In genomic region chr10:71270301-71270777, GRCh38 we compare ENCODE assay signal across 8 cellular contexts. TPM values are rescaled to one million over a fixed set of nuclear protein-coding genes. Genes with fewer than 3 reads are reported as not detected.
A peak's percentile ranks its signal among the peaks of the same experiment; 100 is the strongest.
DNase-seq lines count a peak whose midpoint lies in the region; ATAC-seq and TF ChIP-seq lines count a peak whose summit lies in the region.

No MANE protein-coding gene starts in this region.

- H3K4me1 Mint-ChIP-seq in neural progenitor cell: peaks cover 39% of the 10 kb centered on the region

- no peak overlapping the region for H3K27ac ChIP-seq in neural progenitor cell

- no peaks in the 10 kb centered on the region for H3K9me3 ChIP-seq in neural progenitor cell (ENCODE audit: low read depth)

- H3K4me3 ChIP-seq in WI38 (ENCODE audit: low read depth, low read length) (no peak overlapping the region), fibroblast of pulmonary artery (replicated peaks; ENCODE audit: low read depth, low read length) (no peak overlapping the region), neural progenitor cell (no peak overlapping the region)

- H3K4me3 Mint-ChIP-seq in neural progenitor cell: no peak overlapping the region

- H3K27ac Mint-ChIP-seq in neural progenitor cell: no peak overlapping the region

- DNase-seq in ACHN: peak; percentile 68
- peak; percentile 72 for DNase-seq in GM10266 (ENCODE audit: extremely low spot score)
- peak; percentile 87 for DNase-seq in NCI-H1694 (lab: John Stamatoyannopoulos, UW)
- DNase-seq in fibroblast of pulmonary artery (ENCODE audit: low read depth): peak; percentile 90
- peak; percentile 90 for DNase-seq in neural progenitor cell (ENCODE audit: low spot score)

- H3K79me2 ChIP-seq in neural progenitor cell (ENCODE audit: low read depth): no peaks in the 10 kb centered on the region

- no peaks in the 10 kb centered on the region for H3K36me3 Mint-ChIP-seq in neural progenitor cell

- peaks cover 16% of the 10 kb centered on the region for H3K27me3 Mint-ChIP-seq in neural progenitor cell (ENCODE audit: insufficient read depth, low read depth)

- H3K27me3 ChIP-seq in neural progenitor cell: no peaks in the 10 kb centered on the region

- in situ Hi-C loops in ACHN (cut with HindIII; ENCODE audit: low pct_ligation_motif_present, low pct_unique_long_range_greater_than_20kb, low sequenced_read_pairs): no loop called here

- H3K9me3 Mint-ChIP-seq in neural progenitor cell: no peaks in the 10 kb centered on the region

- no peaks in the 10 kb centered on the region for H3K36me3 ChIP-seq in neural progenitor cell

- no peak for ATAC-seq in GM21515 (IDR thresholded peaks at IDR 0.05; ENCODE audit: unreplicated experiment)
- no peak for ATAC-seq in HG03139 (IDR thresholded peaks at IDR 0.05; ENCODE audit: unreplicated experiment)

- peaks cover 13% of the 10 kb centered on the region for H3K4me1 ChIP-seq in neural progenitor cell

- peaks cover 13% of the 10 kb centered on the region for H3F3A ChIP-seq in neural progenitor cell (ENCODE audit: low read depth)

- TF ChIP-seq CTCF in GM10266 (IDR thresholded peaks at IDR 0.05; ENCODE audit: control insufficient read depth, insufficient read depth, low read depth, missing control alignments): peak; percentile 72
- peak; percentile 77 for TF ChIP-seq CTCF in WI38 (IDR thresholded peaks at IDR 0.05; ENCODE audit: low read depth, low read length)
- peak; percentile 75 for TF ChIP-seq CTCF in fibroblast of pulmonary artery (IDR thresholded peaks at IDR 0.05; ENCODE audit: low read length, missing control alignments)
- TF ChIP-seq CTCF in neural progenitor cell (IDR thresholded peaks at IDR 0.05): peak; percentile 71

- H3K4me2 ChIP-seq in neural progenitor cell: no peak overlapping the region

- H3K9ac ChIP-seq in neural progenitor cell: no peak overlapping the region

- H2AFZ ChIP-seq in neural progenitor cell (replicated peaks): no peak overlapping the region

- H4K20me1 ChIP-seq in neural progenitor cell (ENCODE audit: low read depth): no peaks in the 10 kb centered on the region

RNA-seq across cellular contexts. Expression of gene SLC29A3, which starts 48.7 kb away (rescaled TPM):
- total RNA-seq in neural progenitor cell (ENCODE audit: low replicate concordance): 2.5 and 9.0 TPM in 2 replicates

RNA-seq across cellular contexts. Expression of gene UNC5B, which starts 58.0 kb away (rescaled TPM):
- 3.3 and 9.2 TPM in 2 replicates for total RNA-seq in neural progenitor cell (ENCODE audit: low replicate concordance)
